ENCODE assay signal across 11 cellular contexts in genomic region chr3:124731760-124732159, GRCh38. TPM values are rescaled to one million over a fixed set of nuclear protein-coding genes. Genes with fewer than 3 reads are reported as not detected.
DNase-seq lines count a peak whose midpoint lies in the region; ATAC-seq, FAIRE-seq and TF ChIP-seq lines count a peak whose summit lies in the region.
"Had no signal": no experiment of that assay in that cellular context is flagged by ENCODE, and none has a peak within 500 bp of the region (broad histone marks: within the 10 kb centered on the region; RNA-seq: fewer than 3 reads in every experiment).

No MANE protein-coding gene starts in this region.

- H3K4me2 ChIP-seq in BLaER1 (peak overlapping the region; percentile 98), GM23338 (peak overlapping the region; percentile 99), keratinocyte (ENCODE audit: control insufficient read depth, extremely low read depth, insufficient read depth, low read depth, low read length) (peak overlapping the region; percentile 66)

- intact Hi-C loops in adrenal gland (cut with DNase I) = no loop called here

- H3K27ac Mint-ChIP-seq in GM23338 (no peak overlapping the region), T-helper 17 cell (peak overlapping the region; percentile 93)

- H3K36me3 Mint-ChIP-seq in GM23338 (ENCODE audit: low read depth) = peaks cover 35% of the 10 kb centered on the region
- peaks cover 2% of the 10 kb centered on the region for H3K36me3 Mint-ChIP-seq in T-helper 17 cell (ENCODE audit: low read depth)

- peak overlapping the region; percentile 100 for H3K4me3 Mint-ChIP-seq in GM23338
- no peak overlapping the region for H3K4me3 Mint-ChIP-seq in T-helper 17 cell

- no peak overlapping the region for H3K9ac ChIP-seq in BLaER1
- peak overlapping the region; percentile 15 for H3K9ac ChIP-seq in keratinocyte (ENCODE audit: control insufficient read depth, extremely low read depth, insufficient read depth, low read length)

- H2AFZ ChIP-seq in GM23338 (no peak overlapping the region), keratinocyte (ENCODE audit: control insufficient read depth, low read length) (no peak overlapping the region)

- in situ Hi-C loops in GM13976 (cut with MboI; ENCODE audit: low sequenced_read_pairs, unreplicated experiment) = no loop called here

- H4K20me1 ChIP-seq in BLaER1 = peaks cover 42% of the 10 kb centered on the region
- H4K20me1 ChIP-seq in GM23338 (replicated peaks; ENCODE audit: insufficient read depth) = peaks cover 23% of the 10 kb centered on the region
- peaks cover 7% of the 10 kb centered on the region for H4K20me1 ChIP-seq in keratinocyte (ENCODE audit: control insufficient read depth, extremely low read depth, insufficient read depth, low read length)

- ATAC-seq in GM23338 = no peak
- no peak for ATAC-seq in T-helper 17 cell
- no peak for ATAC-seq in HG03097 (IDR thresholded peaks at IDR 0.05; ENCODE audit: low FRiP score, unreplicated experiment)
- ATAC-seq: lower lobe of right lung had no signal

- TF ChIP-seq POLR2A in adrenal gland (IDR thresholded peaks at IDR 0.05) = no peak

- H3K79me2 ChIP-seq in GM23338 (replicated peaks; ENCODE audit: insufficient read depth) (peaks cover 63% of the 10 kb centered on the region), keratinocyte (ENCODE audit: control insufficient read depth, insufficient read depth, low read length) (peaks cover 42% of the 10 kb centered on the region)

- FAIRE-seq in keratinocyte (lab: Jason Lieb, UNC) = no peak
- FAIRE-seq: colon had no signal

- H3K27me3 Mint-ChIP-seq in GM23338 (ENCODE audit: insufficient read depth, low read depth, poor library complexity) (peaks cover 5% of the 10 kb centered on the region), T-helper 17 cell (peaks cover 4% of the 10 kb centered on the region)

- H3K4me1 ChIP-seq in BLaER1 (peaks cover 30% of the 10 kb centered on the region), GM23338 (ENCODE audit: insufficient read depth) (peaks cover 8% of the 10 kb centered on the region), keratinocyte (ENCODE audit: control insufficient read depth, extremely low read depth, insufficient read depth, low read length) (peaks cover 22% of the 10 kb centered on the region), adrenal gland (replicated peaks in 1 of 2) (peaks cover 12 to 30% of the 10 kb centered on the region in 2 donors)

- H3K9me1 ChIP-seq in keratinocyte (ENCODE audit: control insufficient read depth, extremely low read depth, insufficient read depth, low read length) = peaks cover 3% of the 10 kb centered on the region

- peaks cover 39% of the 10 kb centered on the region for H3K36me3 ChIP-seq in BLaER1
- H3K36me3 ChIP-seq in GM23338 (ENCODE audit: insufficient read depth) = peaks cover 19% of the 10 kb centered on the region; the same call in 1 of the 2 replicates
- peaks cover 0 to 13% of the 10 kb centered on the region in 2 experiments for H3K36me3 ChIP-seq in keratinocyte (ENCODE audit: control insufficient read depth in 2 of 2, extremely low read depth in 1 of 2, insufficient read depth in 2 of 2, low read length in 2 of 2)
- peaks cover 0 to 15% of the 10 kb centered on the region in 2 donors for H3K36me3 ChIP-seq in adrenal gland (replicated peaks in 1 of 2)

- no peak overlapping the region for H3K27ac ChIP-seq in BLaER1
- no peak overlapping the region for H3K27ac ChIP-seq in GM23338 (ENCODE audit: low read depth)
- H3K27ac ChIP-seq in keratinocyte (ENCODE audit: control insufficient read depth, insufficient read depth, low read length) = peak overlapping the region; percentile 20
- no peak overlapping the region for H3K27ac ChIP-seq in adrenal gland
- H3K27ac ChIP-seq: lower lobe of right lung had no signal

- H3K9me3 ChIP-seq in BLaER1 (no peaks in the 10 kb centered on the region), T-helper 17 cell (ENCODE audit: control insufficient read depth, low read length, poor library complexity, severe bottlenecking) (no peaks in the 10 kb centered on the region), keratinocyte (ENCODE audit: control insufficient read depth, low read depth, low read length) (no peaks in the 10 kb centered on the region), adrenal gland (replicated peaks in 1 of 3) (no peaks in the 10 kb centered on the region)
- H3K9me3 ChIP-seq: lower lobe of right lung had no signal

- H3K4me1 Mint-ChIP-seq in GM23338 (peaks cover 11% of the 10 kb centered on the region; the same call in 2 of the 3 replicates), T-helper 17 cell (peaks cover 15% of the 10 kb centered on the region)

- peaks cover 4% of the 10 kb centered on the region; the same call in 2 of the 3 replicates for H3K9me3 Mint-ChIP-seq in GM23338

- H3K4me3 ChIP-seq in BLaER1 = peak overlapping the region; percentile 99
- peak overlapping the region; percentile 95 for H3K4me3 ChIP-seq in GM23338
- H3K4me3 ChIP-seq in keratinocyte (ENCODE audit: control insufficient read depth in 2 of 3, extremely low read depth in 1 of 3, insufficient read depth in 2 of 3, low read depth in 1 of 3, low read length in 3 of 3) = peak overlapping the region; percentile 15 to 94 (median 90)
- H3K4me3 ChIP-seq in adrenal gland = no peak overlapping the region

- dilution Hi-C loops in keratinocyte (cut with MboI; ENCODE audit: extremely low pct_ligation_motif_present, low sequenced_read_pairs) = no loop called here

- H3K9me2 ChIP-seq in GM23338 (ENCODE audit: insufficient read depth) = no peaks in the 10 kb centered on the region

- no peaks in the 10 kb centered on the region for H3F3A ChIP-seq in GM23338 (replicated peaks; ENCODE audit: low read depth)

- WGBS in adrenal gland, 4 donors = 90 to 92% (median 91%) methylated on average over 3 to 4 of the region's 4 CpGs

- no peaks in the 10 kb centered on the region for H3K27me3 ChIP-seq in BLaER1
- H3K27me3 ChIP-seq in GM23338 (ENCODE audit: insufficient read depth) = no peaks in the 10 kb centered on the region; the same call in 1 of the 2 replicates
- H3K27me3 ChIP-seq in keratinocyte (ENCODE audit: control insufficient read depth, extremely low read depth, insufficient read depth, low read length) = no peaks in the 10 kb centered on the region
- H3K27me3 ChIP-seq in adrenal gland = no peaks in the 10 kb centered on the region

- TF ChIP-seq CTCF in GM23338 (conservative IDR thresholded peaks at IDR 0.05; ENCODE audit: low read depth in 2 of 2) = no peak
- TF ChIP-seq CTCF in keratinocyte (optimal IDR thresholded peaks at IDR 0.05 in 1 of 3, IDR thresholded peaks at IDR 0.05 in 1 of 3, conservative IDR thresholded peaks at IDR 0.05 in 1 of 3; ENCODE audit: extremely low read depth in 1 of 3, insufficient read depth in 2 of 3, low read length in 3 of 3) = no peak
- TF ChIP-seq CTCF in GM13976 (IDR thresholded peaks at IDR 0.05; ENCODE audit: borderline replicate concordance, control extremely low read depth, extremely low read depth, insufficient read depth, missing control alignments) = no peak
- TF ChIP-seq CTCF in adrenal gland (IDR thresholded peaks at IDR 0.05) = no peak

- DNase-seq in GM23338 (ENCODE audit: low spot score) (no peak), T-helper 17 cell (no peak), keratinocyte (ENCODE audit: low read depth, low spot score) (no peak), mucosa of gallbladder (ENCODE audit: low spot score) (no peak), GM13976 (ENCODE audit: low spot score) (no peak), adrenal gland (no peak)
- DNase-seq: lower lobe of right lung, NCI-H2029 had no signal

TF ChIP-seq in GM23338, 12 proteins besides CTCF, POLR2A, EP300 and RAD21 (continues in another document):
- no peak for TF ChIP-seq EZH2 (IDR thresholded peaks at IDR 0.05; ENCODE audit: low read depth, unreplicated experiment)
- TF ChIP-seq REST (IDR thresholded peaks at IDR 0.05; ENCODE audit: unreplicated experiment) = no peak

RNA-seq across cellular contexts. Expression of gene UMPS, which starts 1.5 kb away (rescaled TPM):
- total RNA-seq in GM23338 (2014; rRNA removed; shearing (Covaris generic)) = 48.8 and 50.9 TPM in 2 replicates
- polyA plus RNA-seq in GM23338 (2016; fragmentation: Nextera tagmentation; extraction: Ambion mirVana) (40.2 and 44.1 TPM in 2 replicates), keratinocyte (43.2 to 53.7 TPM (median 51.7 TPM) in 3 replicates), adrenal gland (10 to 100 TPM in 2 of 3 donors, 1 to 10 TPM in 1; 8.8 to 45.9 (median 17.7) TPM)
- total RNA-seq in T-helper 17 cell (10 to 100 TPM; 12.1 to 17.0 TPM), mucosa of gallbladder (27.9 TPM), adrenal gland (10 to 100 TPM; 15.1 to 42.2 (median 26.8) TPM)
- 55.3 TPM for polyA plus RNA-seq in keratinocyte (2011; ENCODE audit: low read depth)
- 25.8 and 35.3 TPM in 2 replicates for polyA plus RNA-seq in keratinocyte (2011; cell fraction: cytosol; rRNA removed)
- 40.5 and 52.5 TPM in 2 replicates for polyA plus RNA-seq in keratinocyte (2011; cell fraction: nucleus; rRNA removed)
- 21.1 and 30.6 TPM in 2 replicates for polyA plus RNA-seq in keratinocyte (2012; ENCODE audit: low replicate concordance)
- polyA minus RNA-seq in keratinocyte = 30.4 to 61.2 TPM (median 43.1 TPM) in 3 replicates
- polyA minus RNA-seq in keratinocyte (2011; cell fraction: cytosol; rRNA and poly(A)+ RNA removed) = 89.2 TPM
- polyA minus RNA-seq in keratinocyte (2011; cell fraction: nucleus; rRNA and poly(A)+ RNA removed) = 16.4 and 29.3 TPM in 2 replicates

Comparison
In these comparisons a context has a peak if more than half of its experiments do, and no peak if none do; other contexts are left out.
1. H3K4me3 ChIP-seq: peak in BLaER1 (single experiment), GM23338 (single experiment) and keratinocyte (3 of 3); none in adrenal gland (0 of 4).
2. Peak in every context shown above with its lines, with median percentiles within 50 percentile points of each other: H3K4me2 ChIP-seq.